10 cellular contexts compared by ENCODE assay signal in genomic region chr5:175517824-175518450, GRCh38. TPM values are rescaled to one million over a fixed set of nuclear protein-coding genes. Genes with fewer than 3 reads are reported as not detected.
DNase-seq lines count a peak whose midpoint lies in the region; ATAC-seq, FAIRE-seq and TF ChIP-seq lines count a peak whose summit lies in the region.
"Had no signal": no experiment of that assay in that cellular context is flagged by ENCODE, and none has a peak within 500 bp of the region (broad histone marks: within the 10 kb centered on the region; RNA-seq: fewer than 3 reads in every experiment).

No MANE protein-coding gene starts in this region.

- peak overlapping the region; percentile 26 to 80 (median 54) for H3K4me3 Mint-ChIP-seq in naive thymus-derived CD4-positive, alpha-beta T cell
- H3K4me3 Mint-ChIP-seq: memory B cell had no signal

- CTCF ChIA-PET in A549 (lab: Yijun Ruan, JAX) = interaction anchor here (2.1 to 3.1 kb wide), 3 partner anchors 10 to 608 kb away, joined by 6 to 11 read pairs (median 9); no protein-coding TSS in a partner anchor
- CTCF ChIA-PET in naive thymus-derived CD4-positive, alpha-beta T cell (lab: Charles Lee) = interaction anchor here (0.6 to 1.8 kb wide), 4 partner anchors 10 to 17 kb away, joined by 3 to 7 read pairs (median 3); no protein-coding TSS in a partner anchor

- TF ChIP-seq POLR2A in A549 (IDR thresholded peaks at IDR 0.05; ENCODE audit: low read length) = no peak

- no peak for FAIRE-seq in A549 (lab: Jason Lieb, UNC)

- no peaks in the 10 kb centered on the region for H3K27me3 ChIP-seq in naive thymus-derived CD4-positive, alpha-beta T cell (ENCODE audit: control insufficient read depth in 2 of 2, insufficient read depth in 2 of 2, low read length in 2 of 2)
- H3K27me3 ChIP-seq in psoas muscle (ENCODE audit: insufficient read depth in 3 of 3, low read length in 2 of 3) = no peaks in the 10 kb centered on the region

- intact Hi-C loops in naive thymus-derived CD4-positive, alpha-beta T cell (cut with micrococcal nuclease) = loop anchor here in 1 of 2 donors (1.0 kb wide), 3 partner anchors 11 to 135 kb away; no protein-coding TSS in a partner anchor
- intact Hi-C loops in psoas muscle (cut with DNase I) = no loop called here

- TF ChIP-seq EP300 in A549 (IDR thresholded peaks at IDR 0.05) = no peak

- peaks cover 47 to 87% (median 76%) of the 10 kb centered on the region in 7 donors for H3K4me1 Mint-ChIP-seq in naive thymus-derived CD4-positive, alpha-beta T cell
- H3K4me1 Mint-ChIP-seq: memory B cell had no signal

- 84% methylated on average over 7 of the region's 7 CpGs for WGBS in A549 (ENCODE audit: missing lambda C conversion rate)
- 95 to 99% (median 97%) methylated on average over 7 of the region's 7 CpGs for WGBS in psoas muscle, 3 donors

- DNase-seq in A549 (ENCODE audit: low read depth in 1 of 2, low spot score in 1 of 2) (no peak), T follicular helper cell (ENCODE audit: low read depth) (peak; percentile 42), psoas muscle (no peak), NCI-H2081 (lab: John Stamatoyannopoulos, UW) (no peak), NCI-H1417 treated with DMSO at 0.1 percent for 48 hours (lab: John Stamatoyannopoulos, UW) (no peak)
- peak; percentile 88 for DNase-seq in activated naive CD4-positive, alpha-beta T cell treated with Interleukin-2 at 50 U/mL for 16 hours
- peak in 2 of 9 donors; percentile 62 to 81 for DNase-seq in naive thymus-derived CD4-positive, alpha-beta T cell

- H3K27ac Mint-ChIP-seq in naive thymus-derived CD4-positive, alpha-beta T cell = peak overlapping the region; percentile 60 to 97 (median 93)
- H3K27ac Mint-ChIP-seq: memory B cell had no signal

- H3K9me3 ChIP-seq in A549 (no peaks in the 10 kb centered on the region), psoas muscle (no peaks in the 10 kb centered on the region)
- H3K9me3 ChIP-seq in naive thymus-derived CD4-positive, alpha-beta T cell (ENCODE audit: control insufficient read depth in 2 of 3, low read length in 3 of 3) = no peaks in the 10 kb centered on the region

- TF ChIP-seq CTCF in A549 (IDR thresholded peaks at IDR 0.05) (no peak), psoas muscle (IDR thresholded peaks at IDR 0.05) (no peak)

- TF ChIP-seq RAD21 in A549 (conservative IDR thresholded peaks at IDR 0.05 in 1 of 2, IDR thresholded peaks at IDR 0.05 in 1 of 2) = no peak

- H3K36me3 ChIP-seq in naive thymus-derived CD4-positive, alpha-beta T cell (ENCODE audit: control insufficient read depth in 2 of 3, insufficient read depth in 3 of 3, low read length in 3 of 3) = peaks cover 3 to 39% (median 6%) of the 10 kb centered on the region in 3 experiments
- H3K36me3 ChIP-seq in psoas muscle (ENCODE audit: insufficient read depth in 1 of 2, low read depth in 1 of 2) = peaks cover 3 to 95% of the 10 kb centered on the region in 2 donors

- no peaks in the 10 kb centered on the region for H3K4me1 ChIP-seq in A549
- peaks cover 44 to 50% of the 10 kb centered on the region in 2 donors for H3K4me1 ChIP-seq in naive thymus-derived CD4-positive, alpha-beta T cell (ENCODE audit: control insufficient read depth in 2 of 2, insufficient read depth in 2 of 2, low read length in 2 of 2)
- H3K4me1 ChIP-seq in psoas muscle = no peaks in the 10 kb centered on the region

- H3K4me3 ChIP-seq in A549 = no peak overlapping the region
- H3K4me3 ChIP-seq in naive thymus-derived CD4-positive, alpha-beta T cell (ENCODE audit: low read length) = no peak overlapping the region
- no peak overlapping the region for H3K4me3 ChIP-seq in psoas muscle

- H3K4me2 ChIP-seq in A549 = no peak overlapping the region

- no peaks in the 10 kb centered on the region for H3K27me3 Mint-ChIP-seq in naive thymus-derived CD4-positive, alpha-beta T cell
- H3K27me3 Mint-ChIP-seq: memory B cell had no signal

- H3K27ac ChIP-seq in A549 = no peak overlapping the region
- peak overlapping the region; percentile 22 for H3K27ac ChIP-seq in naive thymus-derived CD4-positive, alpha-beta T cell (ENCODE audit: low read depth, low read length)
- no peak overlapping the region for H3K27ac ChIP-seq in psoas muscle
- H3K27ac ChIP-seq: C4-2B had no signal

- H3K9me3 Mint-ChIP-seq in naive thymus-derived CD4-positive, alpha-beta T cell = peaks cover 0 to 13% (median 6%) of the 10 kb centered on the region in 11 donors

- ATAC-seq in A549 (no peak), psoas muscle (no peak), HG02970 (IDR thresholded peaks at IDR 0.05; ENCODE audit: low FRiP score, unreplicated experiment) (no peak)
- ATAC-seq in naive thymus-derived CD4-positive, alpha-beta T cell = no peak

- peaks cover 7 to 70% (median 55%) of the 10 kb centered on the region in 5 donors for H3K36me3 Mint-ChIP-seq in naive thymus-derived CD4-positive, alpha-beta T cell

- POLR2A ChIA-PET in A549 (lab: Yijun Ruan, JAX) = interaction anchor here (0.6 kb wide), 1 partner anchor 38 kb away, joined by 3 read pairs; no protein-coding TSS in a partner anchor
- POLR2A ChIA-PET in naive thymus-derived CD4-positive, alpha-beta T cell (lab: Charles Lee) = interaction anchor here (0.6 to 3.3 kb wide), 4 partner anchors 9 to 136 kb away, joined by 3 to 18 read pairs (median 3); no protein-coding TSS in a partner anchor

TF ChIP-seq in A549, 52 proteins besides CTCF, POLR2A, EP300 and RAD21:
- TF ChIP-seq FOSL2 (IDR thresholded peaks at IDR 0.05) (no peak), FOSL2 (CRISPR knock-in tag; IDR thresholded peaks at IDR 0.05) (peak; percentile 38)
- TF ChIP-seq, protein P1, sequence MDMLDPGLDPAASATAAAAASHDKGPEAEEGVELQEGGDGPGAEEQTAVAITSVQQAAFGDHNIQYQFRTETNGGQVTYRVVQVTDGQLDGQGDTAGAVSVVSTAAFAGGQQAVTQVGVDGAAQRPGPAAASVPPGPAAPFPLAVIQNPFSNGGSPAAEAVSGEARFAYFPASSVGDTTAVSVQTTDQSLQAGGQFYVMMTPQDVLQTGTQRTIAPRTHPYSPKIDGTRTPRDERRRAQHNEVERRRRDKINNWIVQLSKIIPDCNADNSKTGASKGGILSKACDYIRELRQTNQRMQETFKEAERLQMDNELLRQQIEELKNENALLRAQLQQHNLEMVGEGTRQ (IDR thresholded peaks at IDR 0.05) = no peak

RNA-seq across cellular contexts. Expression of gene SFXN1, which starts 39.6 kb away (rescaled TPM):
- polyA plus RNA-seq in A549 (2011; rRNA removed) = 190 and 199 TPM in 2 replicates
- polyA plus RNA-seq in A549 (2012; cell fraction: cytosol; rRNA removed) = 108 and 126 TPM in 2 replicates
- 60.2 and 71.0 TPM in 2 replicates for polyA plus RNA-seq in A549 (2012; cell fraction: nucleus; rRNA removed)
- 76.9 to 79.6 TPM (median 79.5 TPM) in 3 replicates for polyA plus RNA-seq in A549 (2017; fragmentation: RNase III; extraction: RNeasy Plus Mini Kit Qiagen cat#74134 plus additional on column Dnase treatment)
- 209 and 241 TPM in 2 replicates for polyA minus RNA-seq in A549 (2011; rRNA and poly(A)+ RNA removed)
- total RNA-seq in naive thymus-derived CD4-positive, alpha-beta T cell = 100 to 1,000 TPM in 1 of 5 experiments, 10 to 100 TPM in 4; 58.7 to 177 (median 88.9) TPM
- 10 to 100 TPM; 40.2 to 64.0 TPM for polyA plus RNA-seq in naive thymus-derived CD4-positive, alpha-beta T cell
- 10 to 100 TPM in 3 of 4 donors, 1 to 10 TPM in 1; 8.6 to 25.0 (median 13.7) TPM for total RNA-seq in psoas muscle
- 10 to 100 TPM in 2 of 3 donors, 1 to 10 TPM in 1; 8.7 to 17.2 (median 17.0) TPM for polyA plus RNA-seq in psoas muscle

Comparison
In these comparisons a context has a peak if more than half of its experiments do, and no peak if none do; other contexts are left out.
1. DNase-seq: peak in T follicular helper cell (single experiment) and activated naive CD4-positive, alpha-beta T cell treated with Interleukin-2 at 50 U/mL for 16 hours (single experiment); none in A549 (0 of 2), psoas muscle (0 of 2), NCI-H2081 (0 of 2) and NCI-H1417 treated with DMSO at 0.1 percent for 48 hours (single experiment).